Comparison of ENCODE assay signal across 16 cellular contexts in the genomic region with DNA sequence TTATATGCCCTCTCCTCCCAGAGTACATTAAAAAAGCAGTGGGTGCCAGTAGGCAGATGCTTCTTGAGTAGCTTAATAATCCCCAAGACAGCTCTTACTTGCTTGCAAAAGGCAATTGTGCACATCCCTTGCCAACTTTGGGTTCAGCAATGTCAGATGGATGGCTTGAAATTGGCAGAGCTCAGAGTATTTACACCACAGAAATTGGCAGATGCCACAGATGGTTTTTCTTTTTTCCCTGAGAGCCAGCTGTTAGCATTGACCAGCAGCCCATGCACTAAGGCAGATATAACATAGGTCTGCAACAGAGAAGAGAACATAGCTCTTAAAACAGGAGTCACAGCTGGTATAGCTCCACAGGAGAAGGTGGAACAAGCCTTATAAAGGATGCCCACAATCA. TPM values are rescaled to one million over a fixed set of nuclear protein-coding genes. Genes with fewer than 3 reads are reported as not detected.
DNase-seq lines count a peak whose midpoint lies in the region; ATAC-seq, FAIRE-seq and TF ChIP-seq lines count a peak whose summit lies in the region.
"Had no signal": no experiment of that assay in that cellular context is flagged by ENCODE, and none has a peak within 500 bp of the region (broad histone marks: within the 10 kb centered on the region; RNA-seq: fewer than 3 reads in every experiment).

No MANE protein-coding gene starts in this region.

- no peak for FAIRE-seq in D721Med (lab: Jason Lieb, UNC)
- FAIRE-seq: pancreas had no signal

- H3K9me3 Mint-ChIP-seq in naive B cell = peaks cover 0 to 3% (median 0%) of the 10 kb centered on the region in 7 donors

- peaks cover 50 to 74% (median 63%) of the 10 kb centered on the region in 3 donors for H3K4me1 Mint-ChIP-seq in naive B cell

- peak overlapping the region; percentile 51; the same call in 1 of the 2 replicates for H2AFZ ChIP-seq in OCI-LY7 (ENCODE audit: low read length)
- H2AFZ ChIP-seq: hepatocyte had no signal

- ATAC-seq in naive B cell (ENCODE audit: low read depth in 2 of 2) (no peak), GM21529 (IDR thresholded peaks at IDR 0.05; ENCODE audit: unreplicated experiment) (no peak)
- ATAC-seq: Panc1, pancreas, upper lobe of right lung had no signal

- CTCF ChIA-PET in HEK293 (lab: Yijun Ruan, JAX) (interaction anchor here (0.6 kb wide), 1 partner anchor 14 kb away, joined by 4 read pairs; no protein-coding TSS in a partner anchor), OCI-LY7 (lab: Charles Lee; ENCODE audit: unreplicated experiment) (interaction anchor here (1.0 to 3.7 kb wide), 6 partner anchors 9 to 513 kb away, joined by 3 to 13 read pairs (median 6); no protein-coding TSS in a partner anchor)

- intact Hi-C loops in OCI-LY7 (cut with micrococcal nuclease; ENCODE audit: unreplicated experiment) = loop anchor here (5.0 to 10.0 kb wide), 2 partner anchors 764 to 934 kb away; no protein-coding TSS in a partner anchor

- no peaks in the 10 kb centered on the region for H4K20me1 ChIP-seq in OCI-LY7 (ENCODE audit: insufficient read depth, low read length)

- no peaks in the 10 kb centered on the region for H3K27me3 Mint-ChIP-seq in naive B cell

- H3K36me3 Mint-ChIP-seq in naive B cell = peaks cover 0 to 4% of the 10 kb centered on the region in 2 donors

- no peak for TF ChIP-seq CTCF in HEK293 (tag by site-specific recombination; IDR thresholded peaks at IDR 0.05)
- no peak for TF ChIP-seq CTCF in OCI-LY7 (conservative IDR thresholded peaks at IDR 0.05; ENCODE audit: low read length)
- no peak for TF ChIP-seq CTCF in D721Med (IDR thresholded peaks at IDR 0.05; ENCODE audit: insufficient read depth, missing control alignments)

- no peak overlapping the region for H3K4me3 ChIP-seq in HEK293 (ENCODE audit: low read depth, low read length)
- H3K4me3 ChIP-seq in OCI-LY7 (ENCODE audit: low read depth, low read length, poor library complexity, severe bottlenecking) = peak overlapping the region; percentile 56
- H3K4me3 ChIP-seq: cardiac muscle cell, hepatocyte, pancreas, upper lobe of right lung had no signal

- peak overlapping the region; percentile 53 to 97 (median 89) for H3K27ac Mint-ChIP-seq in naive B cell

- no TSS peak for BruUV-seq in OCI-LY7 (replicated peaks; lab: Mats Ljungman, UMichigan)

- no peaks in the 10 kb centered on the region for H3K79me2 ChIP-seq in OCI-LY7 (ENCODE audit: insufficient read depth, low read depth, low read length)
- H3K79me2 ChIP-seq: hepatocyte had no signal

- DNase-seq in NCI-H82 (lab: John Stamatoyannopoulos, UW) = peak; percentile 27
- no peak for DNase-seq in NCI-H82 treated with DMSO at 0.1 percent for 48 hours (lab: John Stamatoyannopoulos, UW; ENCODE audit: unreplicated experiment)
- DNase-seq in OCI-LY7 (ENCODE audit: low spot score) = peak; percentile 59
- no peak for DNase-seq in naive B cell
- DNase-seq in D721Med (ENCODE audit: insufficient read length, low spot score) = no peak
- no peak for DNase-seq in NK-92 (lab: John Stamatoyannopoulos, UW; ENCODE audit: unreplicated experiment)
- DNase-seq: NCI-H1436, NCI-H510A, pancreas, upper lobe of right lung had no signal

- H3K4me1 ChIP-seq in HEK293 (ENCODE audit: control insufficient read depth, insufficient read depth, low read length) (no peaks in the 10 kb centered on the region), OCI-LY7 (ENCODE audit: insufficient read depth, low read length, poor library complexity, severe bottlenecking) (peaks cover 87% of the 10 kb centered on the region)
- H3K4me1 ChIP-seq: pancreas had no signal

- H3K4me2 ChIP-seq in OCI-LY7 (ENCODE audit: low read length) = peak overlapping the region; percentile 74
- H3K4me2 ChIP-seq: hepatocyte had no signal

- H3K9me2 ChIP-seq in OCI-LY7 (ENCODE audit: insufficient read depth, low read length) = no peaks in the 10 kb centered on the region

- peak overlapping the region in 6 of 8 donors; percentile 40 to 93 (median 82) for H3K4me3 Mint-ChIP-seq in naive B cell

- H3K9me3 ChIP-seq in HEK293 (ENCODE audit: control insufficient read depth, insufficient read depth, low read depth, low read length) = no peaks in the 10 kb centered on the region
- H3K9me3 ChIP-seq in OCI-LY7 (ENCODE audit: low read length) = no peaks in the 10 kb centered on the region; the same call in 1 of the 2 replicates
- H3K9me3 ChIP-seq: pancreas, upper lobe of right lung had no signal

- H3K36me3 ChIP-seq in HEK293 (ENCODE audit: control insufficient read depth in 2 of 2, insufficient read depth in 1 of 2, low read length in 2 of 2) = no peaks in the 10 kb centered on the region
- peaks cover 9% of the 10 kb centered on the region; the same call in 1 of the 2 replicates for H3K36me3 ChIP-seq in OCI-LY7 (ENCODE audit: insufficient read depth, low read length)
- H3K36me3 ChIP-seq: cardiac muscle cell, pancreas, upper lobe of right lung had no signal

- no peak overlapping the region for H3K27ac ChIP-seq in HEK293 (ENCODE audit: extremely low read depth, low read depth, low read length)
- H3K27ac ChIP-seq in OCI-LY7 (ENCODE audit: low read depth, low read length, poor library complexity, severe bottlenecking) = peak overlapping the region; percentile 96
- H3K27ac ChIP-seq: cardiac muscle cell, hepatocyte, pancreas, upper lobe of right lung had no signal

- POLR2A ChIA-PET in HEK293 (lab: Yijun Ruan, JAX) (interaction anchor here (1.1 kb wide), 1 partner anchor 19 kb away, joined by 3 read pairs; a partner anchor contains a TSS), OCI-LY7 (lab: Charles Lee) (interaction anchor here (1.0 to 8.6 kb wide), 22 partner anchors 11 to 809 kb away, joined by 3 to 226 read pairs (median 6); a partner anchor contains a TSS)

TF ChIP-seq in HEK293, 187 proteins besides CTCF, POLR2A, EP300 and RAD21:
- TF ChIP-seq ZBTB21 (tag by site-specific recombination; IDR thresholded peaks at IDR 0.05) (no peak), ZNF112 (tag by site-specific recombination; IDR thresholded peaks at IDR 0.05) (0 out of 2 replicates have a peak, but pooled peaks have one; percentile 43), ZBTB17 (tag by site-specific recombination; IDR thresholded peaks at IDR 0.05) (no peak)
TF ChIP-seq in HEK293: peak in this region for 1.

RNA-seq across cellular contexts. Expression of a gene that starts 18.4 kb away (rescaled TPM):
- 322 and 392 TPM in 2 replicates for total RNA-seq in OCI-LY7 (2014; rRNA removed; shearing (Covaris generic))
- 225 and 277 TPM in 2 replicates for total RNA-seq in OCI-LY7 (2022)
- 100 to 1,000 TPM; 169 to 257 (median 216) TPM for polyA plus RNA-seq in naive B cell (ENCODE audit: low read depth in 6 of 6)

RNA-seq across cellular contexts. Expression of a gene that starts 47.7 kb away (rescaled TPM):
- total RNA-seq in OCI-LY7 (2014; rRNA removed; shearing (Covaris generic)) = not detected in 2 replicates
- not detected in 2 replicates for total RNA-seq in OCI-LY7 (2022)
- polyA plus RNA-seq in naive B cell (ENCODE audit: low read depth in 6 of 6) = under 1 TPM in 1 of 6 donors, not detected in 5; 0.36 TPM
- total RNA-seq: A172, cardiac muscle cell, hepatocyte had no signal
- polyA plus RNA-seq: cardiac muscle cell, hepatocyte had no signal

Comparison
In these comparisons a context has a peak if more than half of its experiments do, and no peak if none do; other contexts are left out.
1. DNase-seq: peak in NCI-H82 (single experiment) and OCI-LY7 (single experiment); none in NCI-H82 treated with DMSO at 0.1 percent for 48 hours (single experiment), naive B cell (single experiment), D721Med (single experiment) and NK-92 (single experiment).